Comparison of ENCODE assay signal across 1 cellular context in genomic region chr6:142146828-142147662, GRCh38.
TF ChIP-seq lines count a peak whose summit lies in the region.

TSS of gene NMBR (minus strand) at chr6:142147122. CDS start at chr6:142088658, 58,464 bp downstream.
TSS of gene VTA1 (plus strand) at chr6:142147263. CDS start at chr6:142147288, 25 bp downstream.

TF ChIP-seq in K562, 482 proteins besides CTCF, POLR2A, EP300 and RAD21 (continued from another document):
- TF ChIP-seq, protein P1, sequence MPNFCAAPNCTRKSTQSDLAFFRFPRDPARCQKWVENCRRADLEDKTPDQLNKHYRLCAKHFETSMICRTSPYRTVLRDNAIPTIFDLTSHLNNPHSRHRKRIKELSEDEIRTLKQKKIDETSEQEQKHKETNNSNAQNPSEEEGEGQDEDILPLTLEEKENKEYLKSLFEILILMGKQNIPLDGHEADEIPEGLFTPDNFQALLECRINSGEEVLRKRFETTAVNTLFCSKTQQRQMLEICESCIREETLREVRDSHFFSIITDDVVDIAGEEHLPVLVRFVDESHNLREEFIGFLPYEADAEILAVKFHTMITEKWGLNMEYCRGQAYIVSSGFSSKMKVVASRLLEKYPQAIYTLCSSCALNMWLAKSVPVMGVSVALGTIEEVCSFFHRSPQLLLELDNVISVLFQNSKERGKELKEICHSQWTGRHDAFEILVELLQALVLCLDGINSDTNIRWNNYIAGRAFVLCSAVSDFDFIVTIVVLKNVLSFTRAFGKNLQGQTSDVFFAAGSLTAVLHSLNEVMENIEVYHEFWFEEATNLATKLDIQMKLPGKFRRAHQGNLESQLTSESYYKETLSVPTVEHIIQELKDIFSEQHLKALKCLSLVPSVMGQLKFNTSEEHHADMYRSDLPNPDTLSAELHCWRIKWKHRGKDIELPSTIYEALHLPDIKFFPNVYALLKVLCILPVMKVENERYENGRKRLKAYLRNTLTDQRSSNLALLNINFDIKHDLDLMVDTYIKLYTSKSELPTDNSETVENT (CRISPR knock-in tag; IDR thresholded peaks at IDR 0.05): no peak
- peak; percentile 92 for TF ChIP-seq RBBP5 (IDR thresholded peaks at IDR 0.05; ENCODE audit: borderline replicate concordance, insufficient read depth, low read length, poor library complexity, severe bottlenecking)
- peak; percentile 64 for TF ChIP-seq NFIC (IDR thresholded peaks at IDR 0.05)
- no peak for TF ChIP-seq MBD1 (CRISPR knock-in tag; IDR thresholded peaks at IDR 0.05)
- TF ChIP-seq POLR3G (IDR thresholded peaks at IDR 0.05; ENCODE audit: extremely low read depth, insufficient read length, insufficient replicate concordance): no peak
- TF ChIP-seq TCFL5 (CRISPR knock-in tag; conservative IDR thresholded peaks at IDR 0.05): no peak
- no peak for TF ChIP-seq SNAPC5 (CRISPR knock-in tag; IDR thresholded peaks at IDR 0.05)
- TF ChIP-seq STAT6 (CRISPR knock-in tag; IDR thresholded peaks at IDR 0.05): no peak
- TF ChIP-seq MIER1 (IDR thresholded peaks at IDR 0.05; ENCODE audit: low read depth): no peak
- TF ChIP-seq CGGBP1 (CRISPR knock-in tag; IDR thresholded peaks at IDR 0.05): no peak
- no peak for TF ChIP-seq NFE2 (IDR thresholded peaks at IDR 0.05; ENCODE audit: low read depth)
- TF ChIP-seq CSDE1 (IDR thresholded peaks at IDR 0.05): peak in 1 of 2 experiments; percentile 62; a peak in 1 of 4 replicates
- no peak for TF ChIP-seq ZNF766 (CRISPR knock-in tag; conservative IDR thresholded peaks at IDR 0.05)
- TF ChIP-seq TAF9B (IDR thresholded peaks at IDR 0.05; ENCODE audit: partially characterized antibody): peak; percentile 76
- peak; percentile 31 for TF ChIP-seq RBM39 (optimal IDR thresholded peaks at IDR 0.05; ENCODE audit: low read depth, low read length)
- TF ChIP-seq IRF9 (tag; IDR thresholded peaks at IDR 0.05): no peak
- no peak for TF ChIP-seq CEBPB (tag; IDR thresholded peaks at IDR 0.05)
- no peak for TF ChIP-seq SMAD2 (IDR thresholded peaks at IDR 0.05; ENCODE audit: low read depth, low read length)
- 0 out of 4 replicates have a peak, but pooled peaks of 1 of the 2 experiments have one; percentile 18 for TF ChIP-seq BCLAF1 (IDR thresholded peaks at IDR 0.05; ENCODE audit: borderline replicate concordance in 1 of 2, control insufficient read depth in 1 of 2, low read depth in 2 of 2, low read length in 1 of 2)
- TF ChIP-seq ZNF583 (CRISPR knock-in tag; IDR thresholded peaks at IDR 0.05): no peak
- TF ChIP-seq ATF1 (CRISPR knock-in tag; IDR thresholded peaks at IDR 0.05): no peak
- peak; percentile 90 for TF ChIP-seq ATF1 (tag; IDR thresholded peaks at IDR 0.05)
- TF ChIP-seq BHLHE40 (IDR thresholded peaks at IDR 0.05; ENCODE audit: low read length): peak; percentile 95
- no peak for TF ChIP-seq BRD9 (IDR thresholded peaks at IDR 0.05; ENCODE audit: low read depth, partially characterized antibody)
- no peak for TF ChIP-seq MCM3 (IDR thresholded peaks at IDR 0.05)
- TF ChIP-seq ETV5 (CRISPR knock-in tag; IDR thresholded peaks at IDR 0.05; ENCODE audit: low read depth): peak; percentile 92
- TF ChIP-seq BRCA1 (IDR thresholded peaks at IDR 0.05): no peak
- TF ChIP-seq BRCA1 (CRISPR knock-in tag; IDR thresholded peaks at IDR 0.05): no peak
- no peak for TF ChIP-seq POLR2AphosphoS2 (IDR thresholded peaks at IDR 0.05; ENCODE audit: low read length)
- no peak for TF ChIP-seq NR2F6 (CRISPR knock-in tag; IDR thresholded peaks at IDR 0.05)
- no peak for TF ChIP-seq RFX7 (CRISPR knock-in tag; IDR thresholded peaks at IDR 0.05)
- 0 out of 2 replicates have a peak, but pooled peaks have one; percentile 64 for TF ChIP-seq SMARCC2 (IDR thresholded peaks at IDR 0.05; ENCODE audit: low read depth)
- TF ChIP-seq SMAD4 (CRISPR knock-in tag; conservative IDR thresholded peaks at IDR 0.05): no peak
- TF ChIP-seq HCFC1 (IDR thresholded peaks at IDR 0.05; ENCODE audit: low read depth, low read length): peak; percentile 80
- TF ChIP-seq ESRRA (IDR thresholded peaks at IDR 0.05; ENCODE audit: borderline replicate concordance, low read depth): peak; percentile 90
- no peak; the same call in 1 of the 2 replicates for TF ChIP-seq ATF3 (IDR thresholded peaks at IDR 0.05)
- TF ChIP-seq ATF3 (CRISPR knock-in tag; conservative IDR thresholded peaks at IDR 0.05): no peak
- peak; percentile 25; the same call in 1 of the 2 replicates for TF ChIP-seq HNRNPL (IDR thresholded peaks at IDR 0.05; ENCODE audit: low read depth, low read length)
- no peak for TF ChIP-seq HDGF (IDR thresholded peaks at IDR 0.05)
